22 cellular contexts compared by ENCODE assay signal in the genomic region with DNA sequence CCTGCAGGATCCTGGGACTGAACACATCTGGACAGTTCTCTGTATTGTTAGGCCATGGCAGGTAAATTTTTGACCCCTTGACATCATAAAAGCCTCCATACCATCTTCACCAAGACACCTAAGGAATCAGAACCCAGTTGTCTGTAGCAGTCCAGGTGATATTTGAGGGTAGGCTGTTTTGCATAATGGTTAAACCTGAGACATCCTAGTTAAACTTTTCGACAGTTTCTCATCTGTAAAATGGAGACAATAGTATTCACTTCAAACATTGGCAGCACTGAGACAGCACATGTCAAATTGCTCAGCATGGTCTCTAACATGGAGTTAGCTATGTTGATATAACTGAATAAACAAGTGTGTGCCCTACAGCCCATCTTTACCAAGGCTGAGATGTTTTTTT. TPM values are rescaled to one million over a fixed set of nuclear protein-coding genes. Genes with fewer than 3 reads are reported as not detected.
"Had no signal": no experiment of that assay in that cellular context is flagged by ENCODE, and none has a peak within 500 bp of the region (broad histone marks: within the 10 kb centered on the region; RNA-seq: fewer than 3 reads in every experiment).

No MANE protein-coding gene starts in this region.

- H3K27me3 ChIP-seq: ascending aorta, gastroesophageal sphincter, heart right ventricle, sigmoid colon, stomach, upper lobe of left lung had no signal

- FAIRE-seq: bronchial epithelial cell had no signal

- H3K27ac ChIP-seq: ascending aorta, gastroesophageal sphincter, heart right ventricle, left ventricle myocardium inferior, sigmoid colon, stomach, thoracic aorta, upper lobe of left lung had no signal

- H3K4me3 ChIP-seq: ascending aorta, gastroesophageal sphincter, heart right ventricle, left ventricle myocardium inferior, sigmoid colon, stomach, thoracic aorta, upper lobe of left lung had no signal

- H3K9me3 ChIP-seq: ascending aorta, gastroesophageal sphincter, heart right ventricle, left ventricle myocardium inferior, sigmoid colon, stomach, thoracic aorta, upper lobe of left lung had no signal

- H3K4me1 ChIP-seq: ascending aorta, sigmoid colon had no signal

- ATAC-seq: activated CD8-positive, alpha-beta T cell treated with anti-CD3 and anti-CD28 coated beads for 36 hours; gastroesophageal sphincter; heart right ventricle; stimulated activated effector memory CD8-positive, alpha-beta T cell treated with anti-CD3 and anti-CD28 coated beads, Interleukin-12 subunit alpha, Interleukin-12 subunit beta, amount 100 ng/mL, for 72 hours had no signal

- DNase-seq: activated B cell treated with CpG ODN at 0.5 μM for 24 hours; activated CD4-positive, alpha-beta T cell treated with anti-CD3 and anti-CD28 coated beads for 4 hours; activated CD8-positive, alpha-beta T cell treated with anti-CD3 and anti-CD28 coated beads for 36 hours; activated effector memory CD4-positive, alpha-beta T cell treated with Interleukin-2 at 50 U/mL for 16 hours; activated naive CD4-positive, alpha-beta T cell treated with anti-CD3 and anti-CD28 coated beads, Interleukin-2, amount 10 ng/mL, durations not matched to agents 7 days and 5 days; activated T-cell treated with anti-CD3 and anti-CD28 coated beads, Interleukin-2, amount 50 U/mL, for 1 hour; effector CD4-positive, alpha-beta T cell; heart right ventricle; left ventricle myocardium inferior; occipital lobe; posterior cingulate gyrus; sigmoid colon; stimulated activated CD4-positive, alpha-beta T cell treated with anti-CD3 and anti-CD28 coated beads, Interleukin-4, amount 100 ng/mL, for 24 hours; stomach; upper lobe of left lung had no signal

- H3K36me3 ChIP-seq: ascending aorta, thoracic aorta, upper lobe of left lung had no signal

RNA-seq across cellular contexts. Expression of a gene that starts 48.2 kb away (rescaled TPM):
- total RNA-seq: ascending aorta, kidney epithelial cell, left ventricle myocardium inferior, renal cortical epithelial cell, thoracic aorta had no signal
- polyA plus RNA-seq: heart right ventricle had no signal
